ENCODE assay signal across 21 cellular contexts in genomic region chr21:31254131-31254530, GRCh38.
"Had no signal": no experiment of that assay in that cellular context is flagged by ENCODE, and none has a peak within 500 bp of the region (broad histone marks: within the 10 kb centered on the region; RNA-seq: fewer than 3 reads in every experiment).

No MANE protein-coding gene starts in this region.

- DNase-seq: activated CD4-positive, alpha-beta T cell treated with anti-CD3 and anti-CD28 coated beads for 36 hours; activated CD8-positive, alpha-beta memory T cell treated with anti-CD3 and anti-CD28 coated beads, Interleukin-2, amount 50 U/mL, for 4 hours; activated CD8-positive, alpha-beta T cell treated with anti-CD3 and anti-CD28 coated beads for 36 hours; activated gamma-delta T cell treated with Interleukin-2 at 50 U/mL for 16 hours; activated naive CD4-positive, alpha-beta T cell treated with anti-CD3 and anti-CD28 coated beads, Interleukin-2, amount 10 ng/mL, durations not matched to agents 7 days and 5 days; activated naive CD8-positive, alpha-beta T cell treated with anti-CD3 and anti-CD28 coated beads for 36 hours; activated T-cell treated with anti-CD3 and anti-CD28 coated beads, Interleukin-2, amount 50 U/mL, for 72 hours; anterior cingulate cortex; cortex of kidney; Kasumi-1; NCI-H1105 treated with DMSO at 0.1 percent for 48 hours; NCI-H1436 treated with DMSO at 0.1 percent for 48 hours; NCI-H187; NCI-H2081; NCI-H774; PC-9; SHP77 treated with DMSO at 0.1 percent for 48 hours; T-cell; T-helper 2 cell; T1000 had no signal

- ATAC-seq: activated CD4-positive, alpha-beta T cell treated with anti-CD3 and anti-CD28 coated beads for 36 hours; activated CD8-positive, alpha-beta T cell treated with anti-CD3 and anti-CD28 coated beads for 36 hours; activated T-cell treated with anti-CD3 and anti-CD28 coated beads, Interleukin-2, amount 50 U/mL, for 72 hours; T-cell had no signal

- H3K27ac ChIP-seq: PC-9, VCaP had no signal

- H3K4me3 ChIP-seq: PC-9 had no signal

- H3K4me2 ChIP-seq: PC-9 had no signal

- H2AFZ ChIP-seq: PC-9 had no signal
